Comparison of ENCODE assay signal across 17 cellular contexts in the genomic region with DNA sequence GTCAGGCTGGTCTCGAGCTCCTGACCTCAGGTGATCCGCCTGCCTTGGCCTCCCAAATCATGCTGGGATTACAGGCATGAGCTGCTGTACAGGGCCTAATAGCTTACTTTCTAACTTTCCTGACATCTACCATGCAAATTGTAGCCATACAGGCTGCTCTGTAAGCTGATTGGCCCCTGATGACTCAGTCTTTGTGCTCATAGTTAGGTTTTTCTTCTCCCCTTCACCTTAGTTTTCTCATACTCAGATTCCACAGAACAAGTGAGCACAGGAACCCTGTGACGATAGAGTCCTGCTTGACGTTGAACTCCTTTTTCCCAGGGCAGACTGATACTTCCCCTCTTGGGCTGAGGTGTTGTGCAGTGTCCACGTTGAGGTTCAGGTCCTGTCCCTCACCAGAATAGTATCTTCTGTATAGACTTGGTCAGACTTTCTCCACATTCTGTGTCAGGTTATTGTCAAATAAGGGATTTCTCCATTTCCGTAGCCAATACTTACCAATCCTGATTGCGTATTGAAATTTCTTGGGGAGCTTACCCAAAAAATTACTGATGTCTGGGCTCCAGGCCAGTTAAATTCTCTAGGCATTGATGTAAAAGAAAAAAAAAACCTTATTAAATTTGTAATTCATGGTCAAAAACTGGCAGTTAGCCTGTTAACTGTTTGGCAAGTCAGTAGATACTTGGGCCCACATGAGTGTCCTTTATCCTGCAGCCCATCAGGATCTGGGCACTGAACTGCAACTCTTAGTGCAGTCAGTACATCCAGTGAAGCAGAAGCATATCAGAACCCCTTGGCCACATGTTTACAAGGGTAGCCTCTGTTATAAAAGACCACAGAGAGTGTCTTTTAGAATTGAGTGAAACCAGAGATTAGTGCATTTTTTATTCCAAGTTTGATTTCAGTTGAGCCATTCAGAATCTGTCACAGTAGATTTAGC.
A peak's percentile ranks its signal among the peaks of the same experiment; 100 is the strongest.
DNase-seq lines count a peak whose midpoint lies in the region; ATAC-seq and TF ChIP-seq lines count a peak whose summit lies in the region.
"Had no signal": no experiment of that assay in that cellular context is flagged by ENCODE, and none has a peak within 500 bp of the region (broad histone marks: within the 10 kb centered on the region; RNA-seq: fewer than 3 reads in every experiment).

No MANE protein-coding gene starts in this region.

- H3K4me1 ChIP-seq in PC-3 (ENCODE audit: insufficient read depth, low read length) (no peaks in the 10 kb centered on the region), neutrophil (ENCODE audit: control insufficient read depth in 1 of 2, insufficient read depth in 1 of 2, low read depth in 1 of 2, low read length in 1 of 2) (peaks cover 18 to 23% of the 10 kb centered on the region in 2 experiments)

- peak overlapping the region; percentile 4 for H3K27ac Mint-ChIP-seq in activated CD4-positive, alpha-beta memory T cell treated with anti-CD3 and anti-CD28 coated beads for 36 hours
- H3K27ac Mint-ChIP-seq in activated CD4-positive, alpha-beta memory T cell treated with anti-CD3 and anti-CD28 coated beads, Interleukin-2, amount 10 ng/mL, durations not matched to agents 7 days and 5 days: no peak overlapping the region
- H3K27ac Mint-ChIP-seq: activated naive CD8-positive, alpha-beta T cell treated with anti-CD3 and anti-CD28 coated beads, Interleukin-2, amount 10 ng/mL, durations not matched to agents 7 days and 5 days had no signal

- H2AFZ ChIP-seq in PC-3 (ENCODE audit: low read length): no peak overlapping the region

- H3K79me2 ChIP-seq in PC-3 (ENCODE audit: low read length): peaks cover 8% of the 10 kb centered on the region; the same call in 1 of the 2 replicates

- no peaks in the 10 kb centered on the region for H3K27me3 Mint-ChIP-seq in activated CD4-positive, alpha-beta memory T cell treated with anti-CD3 and anti-CD28 coated beads for 36 hours
- H3K27me3 Mint-ChIP-seq in activated CD4-positive, alpha-beta memory T cell treated with anti-CD3 and anti-CD28 coated beads, Interleukin-2, amount 10 ng/mL, durations not matched to agents 7 days and 5 days: no peaks in the 10 kb centered on the region
- H3K27me3 Mint-ChIP-seq: activated naive CD8-positive, alpha-beta T cell treated with anti-CD3 and anti-CD28 coated beads, Interleukin-2, amount 10 ng/mL, durations not matched to agents 7 days and 5 days; T-cell had no signal

- peaks cover 24% of the 10 kb centered on the region for H3K36me3 Mint-ChIP-seq in activated CD4-positive, alpha-beta memory T cell treated with anti-CD3 and anti-CD28 coated beads for 36 hours
- peaks cover 43% of the 10 kb centered on the region for H3K36me3 Mint-ChIP-seq in activated CD4-positive, alpha-beta memory T cell treated with anti-CD3 and anti-CD28 coated beads, Interleukin-2, amount 10 ng/mL, durations not matched to agents 7 days and 5 days (ENCODE audit: low read depth)

- H3K4me2 ChIP-seq in PC-3 (ENCODE audit: low read length): no peak overlapping the region

- H4K20me1 ChIP-seq in PC-3 (ENCODE audit: low read length): peaks cover 4% of the 10 kb centered on the region; the same call in 1 of the 2 replicates

- CTCF ChIA-PET in activated CD4-positive, alpha-beta memory T cell treated with anti-CD3 and anti-CD28 coated beads for 36 hours (lab: Charles Lee): interaction anchor here (1.0 to 1.3 kb wide), 2 partner anchors 10 to 21 kb away, joined by 3 read pairs; no protein-coding TSS in a partner anchor
- CTCF ChIA-PET in activated CD4-positive, alpha-beta memory T cell treated with anti-CD3 and anti-CD28 coated beads, Interleukin-2, amount 10 ng/mL, durations not matched to agents 7 days and 5 days (lab: Charles Lee): interaction anchor here (1.3 kb wide), 1 partner anchor 21 kb away, joined by 3 read pairs; no protein-coding TSS in a partner anchor
- CTCF ChIA-PET in PC-3 (lab: Charles Lee): interaction anchor here (0.6 kb wide), 1 partner anchor 22 kb away, joined by 3 read pairs; no protein-coding TSS in a partner anchor

- H3K4me3 ChIP-seq in PC-3 (ENCODE audit: low read length) (no peak overlapping the region), fibroblast of mammary gland (ENCODE audit: control insufficient read depth, low read depth, low read length) (no peak overlapping the region), neutrophil (ENCODE audit: low read depth in 1 of 2, low read length in 1 of 2) (no peak overlapping the region)
- H3K4me3 ChIP-seq: tibial nerve had no signal

- no peaks in the 10 kb centered on the region for H3K9me3 Mint-ChIP-seq in activated CD4-positive, alpha-beta memory T cell treated with anti-CD3 and anti-CD28 coated beads for 36 hours
- no peaks in the 10 kb centered on the region for H3K9me3 Mint-ChIP-seq in activated CD4-positive, alpha-beta memory T cell treated with anti-CD3 and anti-CD28 coated beads, Interleukin-2, amount 10 ng/mL, durations not matched to agents 7 days and 5 days
- H3K9me3 Mint-ChIP-seq: activated naive CD8-positive, alpha-beta T cell treated with anti-CD3 and anti-CD28 coated beads, Interleukin-2, amount 10 ng/mL, durations not matched to agents 7 days and 5 days; T-cell had no signal

- BruUV-seq in PC-3 (replicated peaks; lab: Mats Ljungman, UMichigan): no TSS peak

- POLR2A ChIA-PET in activated CD4-positive, alpha-beta memory T cell treated with anti-CD3 and anti-CD28 coated beads for 36 hours (lab: Charles Lee): no interaction called here
- POLR2A ChIA-PET in activated CD4-positive, alpha-beta memory T cell treated with anti-CD3 and anti-CD28 coated beads, Interleukin-2, amount 10 ng/mL, durations not matched to agents 7 days and 5 days (lab: Charles Lee): no interaction called here
- POLR2A ChIA-PET in PC-3 (lab: Charles Lee; ENCODE audit: unreplicated experiment): no interaction called here

- no peak for TF ChIP-seq CTCF in PC-3 (conservative IDR thresholded peaks at IDR 0.05; ENCODE audit: low read depth, low read length)
- TF ChIP-seq CTCF in fibroblast of mammary gland (conservative IDR thresholded peaks at IDR 0.05; ENCODE audit: control insufficient read depth, insufficient read depth, low read depth, low read length): no peak
- no peak for TF ChIP-seq CTCF in neutrophil (IDR thresholded peaks at IDR 0.05)

- DNase-seq in activated CD4-positive, alpha-beta memory T cell treated with anti-CD3 and anti-CD28 coated beads for 36 hours: no peak
- DNase-seq in activated CD4-positive, alpha-beta memory T cell treated with anti-CD3 and anti-CD28 coated beads, Interleukin-2, amount 10 ng/mL, durations not matched to agents 7 days and 5 days: no peak
- DNase-seq in PC-3 (no peak), fibroblast of mammary gland (ENCODE audit: low read depth) (peak; percentile 31), NCI-H510A treated with DMSO at 0.1 percent for 48 hours (lab: John Stamatoyannopoulos, UW) (no peak)
- DNase-seq: activated naive CD8-positive, alpha-beta T cell treated with anti-CD3 and anti-CD28 coated beads, Interleukin-2, amount 10 ng/mL, durations not matched to agents 7 days and 5 days; HCEC 1CT; midbrain; NCI-H2029; NCI-H82; occipital lobe; stimulated activated CD4-positive, alpha-beta T cell treated with anti-CD3 and anti-CD28 coated beads, Interleukin-4, amount 100 ng/mL, for 24 hours; T-cell had no signal

- ATAC-seq in PC-3 (peak; percentile 60), HG03469 (IDR thresholded peaks at IDR 0.05; ENCODE audit: unreplicated experiment) (no peak), GM19397 (IDR thresholded peaks at IDR 0.05; ENCODE audit: unreplicated experiment) (no peak)
- ATAC-seq: T-cell had no signal

- H3K36me3 ChIP-seq in PC-3 (ENCODE audit: low read depth, low read length) (peaks cover 19% of the 10 kb centered on the region), neutrophil (peaks cover 49% of the 10 kb centered on the region)

- no peak overlapping the region for H3K9ac ChIP-seq in PC-3 (ENCODE audit: low read length)

- H3K9me2 ChIP-seq in PC-3 (replicated peaks; ENCODE audit: low read length): no peaks in the 10 kb centered on the region

- H3K27me3 ChIP-seq in PC-3 (ENCODE audit: low read length) (no peaks in the 10 kb centered on the region), neutrophil (no peaks in the 10 kb centered on the region)
- H3K27me3 ChIP-seq: tibial nerve had no signal

- peaks cover 10% of the 10 kb centered on the region for H3K4me1 Mint-ChIP-seq in activated CD4-positive, alpha-beta memory T cell treated with anti-CD3 and anti-CD28 coated beads for 36 hours (ENCODE audit: low read depth)
- H3K4me1 Mint-ChIP-seq in activated CD4-positive, alpha-beta memory T cell treated with anti-CD3 and anti-CD28 coated beads, Interleukin-2, amount 10 ng/mL, durations not matched to agents 7 days and 5 days: peaks cover 2% of the 10 kb centered on the region

- H3K4me3 Mint-ChIP-seq in activated CD4-positive, alpha-beta memory T cell treated with anti-CD3 and anti-CD28 coated beads for 36 hours: no peak overlapping the region
- no peak overlapping the region for H3K4me3 Mint-ChIP-seq in activated CD4-positive, alpha-beta memory T cell treated with anti-CD3 and anti-CD28 coated beads, Interleukin-2, amount 10 ng/mL, durations not matched to agents 7 days and 5 days
- H3K4me3 Mint-ChIP-seq: activated naive CD8-positive, alpha-beta T cell treated with anti-CD3 and anti-CD28 coated beads, Interleukin-2, amount 10 ng/mL, durations not matched to agents 7 days and 5 days; T-cell had no signal

- H3K27ac ChIP-seq in PC-3 (ENCODE audit: low read length) (no peak overlapping the region), neutrophil (peak overlapping the region; percentile 73)
- H3K27ac ChIP-seq: tibial nerve had no signal

- no peaks in the 10 kb centered on the region for H3F3A ChIP-seq in PC-3 (ENCODE audit: low read length, unreplicated experiment)

- H3K9me3 ChIP-seq in PC-3 (ENCODE audit: low read length) (no peaks in the 10 kb centered on the region), neutrophil (no peaks in the 10 kb centered on the region)
- H3K9me3 ChIP-seq: tibial nerve had no signal

- intact Hi-C loops in activated CD4-positive, alpha-beta memory T cell treated with anti-CD3 and anti-CD28 coated beads for 36 hours (cut with micrococcal nuclease): no loop called here
- intact Hi-C loops in PC-3 (cut with micrococcal nuclease): no loop called here
